23 cellular contexts compared by ENCODE assay signal in genomic region chr14:58693048-58693447, GRCh38.
"Had no signal": no experiment of that assay in that cellular context is flagged by ENCODE, and none has a peak within 500 bp of the region (broad histone marks: within the 10 kb centered on the region; RNA-seq: fewer than 3 reads in every experiment).

No MANE protein-coding gene starts in this region.

- H3K9me3 ChIP-seq: esophagus squamous epithelium, right atrium auricular region, suprapubic skin, upper lobe of right lung had no signal

- H3K27ac ChIP-seq: esophagus squamous epithelium, heart right ventricle, right atrium auricular region, suprapubic skin, tibial artery, upper lobe of right lung had no signal

- DNase-seq: activated CD4-positive, alpha-beta T cell treated with anti-CD3 and anti-CD28 coated beads for 36 hours; activated CD4-positive, CD25-positive, alpha-beta regulatory T cell; activated CD8-positive, alpha-beta memory T cell treated with anti-CD3 and anti-CD28 coated beads, Interleukin-2, amount 10 ng/mL, durations not matched to agents 7 days and 5 days; activated CD8-positive, alpha-beta T cell treated with anti-CD3 and anti-CD28 coated beads, Interleukin-2, amount 10 ng/mL, durations not matched to agents 7 days and 5 days; activated effector memory CD4-positive, alpha-beta T cell treated with Interleukin-2 at 50 U/mL for 16 hours; activated naive CD4-positive, alpha-beta T cell treated with Interleukin-2 at 50 U/mL for 16 hours; activated T-cell treated with anti-CD3 and anti-CD28 coated beads for 4 hours; anterior cingulate cortex; esophagus squamous epithelium; foreskin melanocyte; heart right ventricle; naive B cell; occipital lobe; stimulated activated naive CD4-positive, alpha-beta T cell; tibial artery; upper lobe of right lung had no signal

- H3K27me3 ChIP-seq: esophagus squamous epithelium, heart right ventricle, right atrium auricular region, suprapubic skin, tibial artery, upper lobe of right lung had no signal

- H3K27ac Mint-ChIP-seq: activated CD4-positive, alpha-beta T cell treated with anti-CD3 and anti-CD28 coated beads for 36 hours; activated CD8-positive, alpha-beta memory T cell treated with anti-CD3 and anti-CD28 coated beads, Interleukin-2, amount 10 ng/mL, durations not matched to agents 7 days and 5 days; activated CD8-positive, alpha-beta T cell treated with anti-CD3 and anti-CD28 coated beads, Interleukin-2, amount 10 ng/mL, durations not matched to agents 7 days and 5 days; activated naive CD8-positive, alpha-beta T cell; dendritic cell treated with granulocyte-macrophage colony-stimulating factor and Interleukin-4, amounts not matched to agents 40 ng/mL and 50 ng/mL, for 4 days; endodermal cell; mesothelial cell of epicardium; naive B cell had no signal

- H3K36me3 ChIP-seq: esophagus squamous epithelium, heart right ventricle, right atrium auricular region, suprapubic skin, tibial artery, upper lobe of right lung had no signal

- H3K27me3 Mint-ChIP-seq: activated CD4-positive, alpha-beta T cell treated with anti-CD3 and anti-CD28 coated beads for 36 hours; dendritic cell treated with granulocyte-macrophage colony-stimulating factor and Interleukin-4, amounts not matched to agents 40 ng/mL and 50 ng/mL, for 4 days; naive B cell had no signal

- H3K4me1 ChIP-seq: heart right ventricle, right atrium auricular region, suprapubic skin had no signal

- H3K9me3 Mint-ChIP-seq: central memory CD8-positive, alpha-beta T cell had no signal

- H3K4me1 Mint-ChIP-seq: activated CD4-positive, alpha-beta T cell treated with anti-CD3 and anti-CD28 coated beads for 36 hours; activated CD8-positive, alpha-beta memory T cell treated with anti-CD3 and anti-CD28 coated beads, Interleukin-2, amount 10 ng/mL, durations not matched to agents 7 days and 5 days; central memory CD8-positive, alpha-beta T cell; naive B cell had no signal

- H3K4me3 Mint-ChIP-seq: activated CD4-positive, alpha-beta T cell treated with anti-CD3 and anti-CD28 coated beads for 36 hours; activated CD8-positive, alpha-beta memory T cell treated with anti-CD3 and anti-CD28 coated beads, Interleukin-2, amount 10 ng/mL, durations not matched to agents 7 days and 5 days; activated CD8-positive, alpha-beta T cell treated with anti-CD3 and anti-CD28 coated beads, Interleukin-2, amount 10 ng/mL, durations not matched to agents 7 days and 5 days; activated naive CD8-positive, alpha-beta T cell; central memory CD8-positive, alpha-beta T cell; dendritic cell treated with granulocyte-macrophage colony-stimulating factor and Interleukin-4, amounts not matched to agents 40 ng/mL and 50 ng/mL, for 4 days; endodermal cell; mesothelial cell of epicardium; naive B cell had no signal

- H3K4me3 ChIP-seq: esophagus squamous epithelium, heart right ventricle, right atrium auricular region, suprapubic skin, tibial artery, upper lobe of right lung had no signal

- H3K36me3 Mint-ChIP-seq: activated CD8-positive, alpha-beta memory T cell treated with anti-CD3 and anti-CD28 coated beads, Interleukin-2, amount 10 ng/mL, durations not matched to agents 7 days and 5 days; activated naive CD8-positive, alpha-beta T cell had no signal
